In the genomic region with DNA sequence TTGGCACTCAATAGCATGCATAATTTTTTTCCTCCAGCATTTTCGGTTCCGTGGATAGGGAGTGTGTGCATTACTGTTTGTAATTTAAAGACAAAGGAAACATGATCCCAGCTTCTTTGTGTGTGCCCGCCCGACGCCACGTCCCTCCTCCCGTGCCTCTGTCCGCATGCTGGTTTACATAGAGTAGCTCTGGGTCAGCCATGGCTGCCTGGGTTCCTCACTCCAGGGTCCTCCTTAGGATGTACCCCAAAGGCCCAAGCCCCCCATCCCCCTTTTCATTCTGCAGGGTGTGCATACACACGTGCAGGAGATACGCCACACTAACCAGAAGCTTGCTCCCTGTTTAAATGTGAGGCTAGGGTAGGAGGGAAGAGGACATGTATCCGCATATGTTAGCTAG, we compare ENCODE assay signal across 15 cellular contexts.
DNase-seq lines count a peak whose midpoint lies in the region; ATAC-seq and TF ChIP-seq lines count a peak whose summit lies in the region.
"Had no signal": no experiment of that assay in that cellular context is flagged by ENCODE, and none has a peak within 500 bp of the region (broad histone marks: within the 10 kb centered on the region; RNA-seq: fewer than 3 reads in every experiment).

No MANE protein-coding gene starts in this region.

- no peaks in the 10 kb centered on the region for H3K4me1 Mint-ChIP-seq in activated T-cell treated with anti-CD3 and anti-CD28 coated beads, Interleukin-2, amount 50 U/mL, for 24 hours (ENCODE audit: low read depth)
- H3K4me1 Mint-ChIP-seq: activated naive CD4-positive, alpha-beta T cell treated with anti-CD3 and anti-CD28 coated beads, Interleukin-2, amount 50 U/mL, for 24 hours had no signal

- H3K27me3 Mint-ChIP-seq in activated T-cell treated with anti-CD3 and anti-CD28 coated beads, Interleukin-2, amount 50 U/mL, for 24 hours: no peaks in the 10 kb centered on the region
- H3K27me3 Mint-ChIP-seq: activated naive CD4-positive, alpha-beta T cell treated with anti-CD3 and anti-CD28 coated beads, Interleukin-2, amount 50 U/mL, for 24 hours had no signal

- intact Hi-C loops in gastrocnemius medialis (cut with DNase I; ENCODE audit: low total_unique reads) (loop anchor here (5.0 kb wide), 2 partner anchors 148 to 172 kb away; no protein-coding TSS in a partner anchor), prostate gland (cut with DNase I) (loop anchor here (5.0 kb wide), 2 partner anchors 32 to 77 kb away; no protein-coding TSS in a partner anchor)

- H3K27ac Mint-ChIP-seq in activated T-cell treated with anti-CD3 and anti-CD28 coated beads, Interleukin-2, amount 50 U/mL, for 24 hours: no peak overlapping the region
- H3K27ac Mint-ChIP-seq: activated naive CD4-positive, alpha-beta T cell treated with anti-CD3 and anti-CD28 coated beads, Interleukin-2, amount 50 U/mL, for 24 hours; endodermal cell had no signal

- 49% methylated on average over 11 of the region's 11 CpGs for WGBS in prostate gland

- TF ChIP-seq CTCF in gastrocnemius medialis (IDR thresholded peaks at IDR 0.05 in 4 of 5, conservative IDR thresholded peaks at IDR 0.05 in 1 of 5) (no peak), prostate gland (IDR thresholded peaks at IDR 0.05) (no peak)

- H3K27me3 ChIP-seq in gastrocnemius medialis (no peaks in the 10 kb centered on the region), prostate gland (replicated peaks; ENCODE audit: insufficient read depth) (no peaks in the 10 kb centered on the region)
- H3K27me3 ChIP-seq: BE2C, pancreas had no signal

- no peak for TF ChIP-seq POLR2A in gastrocnemius medialis (IDR thresholded peaks at IDR 0.05)
- TF ChIP-seq POLR2A in prostate gland (IDR thresholded peaks at IDR 0.05): no peak

- H3K9me3 ChIP-seq in gastrocnemius medialis (no peaks in the 10 kb centered on the region), prostate gland (no peaks in the 10 kb centered on the region)
- H3K9me3 ChIP-seq: BE2C, pancreas had no signal

- no peaks in the 10 kb centered on the region for H3K36me3 ChIP-seq in gastrocnemius medialis
- no peaks in the 10 kb centered on the region for H3K36me3 ChIP-seq in prostate gland
- H3K36me3 ChIP-seq: BE2C, pancreas had no signal

- no peak overlapping the region for H3K4me3 Mint-ChIP-seq in activated T-cell treated with anti-CD3 and anti-CD28 coated beads, Interleukin-2, amount 50 U/mL, for 24 hours
- H3K4me3 Mint-ChIP-seq: activated naive CD4-positive, alpha-beta T cell treated with anti-CD3 and anti-CD28 coated beads, Interleukin-2, amount 50 U/mL, for 24 hours; endodermal cell had no signal

- H3K4me1 ChIP-seq in gastrocnemius medialis: peaks cover 43 to 68% of the 10 kb centered on the region in 2 donors
- peaks cover 6% of the 10 kb centered on the region for H3K4me1 ChIP-seq in prostate gland (replicated peaks)
- H3K4me1 ChIP-seq: pancreas had no signal

- peak; percentile 81 for DNase-seq in NCI-H1092 (lab: John Stamatoyannopoulos, UW)
- peak; percentile 82 to 89 for DNase-seq in NCI-H2081 (lab: John Stamatoyannopoulos, UW)
- peak; percentile 47 for DNase-seq in NCI-H774 (lab: John Stamatoyannopoulos, UW)
- no peak for DNase-seq in gastrocnemius medialis
- no peak for DNase-seq in ACHN
- DNase-seq in prostate gland (ENCODE audit: low spot score): no peak
- DNase-seq in activated T-cell treated with anti-CD3 and anti-CD28 coated beads, Interleukin-2, amount 50 U/mL, for 24 hours: no peak
- DNase-seq: BE2C; DMS79 treated with DMSO at 0.1 percent for 48 hours; endodermal cell; islet precursor cell; mammary epithelial cell; stimulated activated CD4-positive, alpha-beta T cell treated with anti-CD3 and anti-CD28 coated beads, Interleukin-2, amount 100 ng/mL, for 48 hours had no signal

- H3K4me3 ChIP-seq in gastrocnemius medialis (no peak overlapping the region), prostate gland (no peak overlapping the region)
- H3K4me3 ChIP-seq: pancreas had no signal

- in situ Hi-C loops in gastrocnemius medialis (cut with MboI; ENCODE audit: low sequenced_read_pairs in 4 of 4): loop anchor here in 1 of 4 donors (5.0 kb wide), 1 partner anchor 82 kb away; no protein-coding TSS in a partner anchor
- in situ Hi-C loops in ACHN (cut with HindIII; ENCODE audit: low pct_ligation_motif_present, low pct_unique_long_range_greater_than_20kb, low sequenced_read_pairs): no loop called here

- peak overlapping the region; percentile 84 to 96 (median 88) for H3K27ac ChIP-seq in gastrocnemius medialis
- no peak overlapping the region for H3K27ac ChIP-seq in prostate gland
- H3K27ac ChIP-seq: pancreas had no signal

- H3K36me3 Mint-ChIP-seq in activated T-cell treated with anti-CD3 and anti-CD28 coated beads, Interleukin-2, amount 50 U/mL, for 24 hours (ENCODE audit: low read depth): no peaks in the 10 kb centered on the region
- H3K36me3 Mint-ChIP-seq: activated naive CD4-positive, alpha-beta T cell treated with anti-CD3 and anti-CD28 coated beads, Interleukin-2, amount 50 U/mL, for 24 hours had no signal

- no peaks in the 10 kb centered on the region for H3K9me3 Mint-ChIP-seq in activated T-cell treated with anti-CD3 and anti-CD28 coated beads, Interleukin-2, amount 50 U/mL, for 24 hours
- H3K9me3 Mint-ChIP-seq: activated naive CD4-positive, alpha-beta T cell treated with anti-CD3 and anti-CD28 coated beads, Interleukin-2, amount 50 U/mL, for 24 hours; endodermal cell had no signal

- ATAC-seq in gastrocnemius medialis: no peak
- ATAC-seq: pancreas had no signal

Comparison
In these comparisons a context has a peak if more than half of its experiments do, and no peak if none do; other contexts are left out.
1. DNase-seq: peak in NCI-H1092 (single experiment), NCI-H2081 (2 of 2) and NCI-H774 (single experiment); none in gastrocnemius medialis (0 of 2), ACHN (single experiment), prostate gland (single experiment) and activated T-cell treated with anti-CD3 and anti-CD28 coated beads, Interleukin-2, amount 50 U/mL, for 24 hours (single experiment).
2. H3K27ac ChIP-seq: peak in gastrocnemius medialis (4 of 4); none in prostate gland (0 of 2).